ENCODE assay signal across 1 cellular context in genomic region chr1:24392982-24393645, GRCh38.
TF ChIP-seq lines count a peak whose summit lies in the region.

No MANE protein-coding gene starts in this region.

TF ChIP-seq in HCT116, 20 proteins besides CTCF, POLR2A, EP300 and RAD21 (continued from another document):
- TF ChIP-seq REST (IDR thresholded peaks at IDR 0.05; ENCODE audit: low read depth) (no peak), CEBPB (IDR thresholded peaks at IDR 0.05; ENCODE audit: low read depth) (no peak), FOSL1 (IDR thresholded peaks at IDR 0.05; ENCODE audit: low read depth) (no peak), POLR2AphosphoS5 (IDR thresholded peaks at IDR 0.05; ENCODE audit: low read depth, low read length) (no peak), CBX3 (IDR thresholded peaks at IDR 0.05; ENCODE audit: low read depth) (no peak), ZFX (IDR thresholded peaks at IDR 0.05) (no peak), SP1 (IDR thresholded peaks at IDR 0.05; ENCODE audit: low read depth) (no peak)
